In the genomic region with DNA sequence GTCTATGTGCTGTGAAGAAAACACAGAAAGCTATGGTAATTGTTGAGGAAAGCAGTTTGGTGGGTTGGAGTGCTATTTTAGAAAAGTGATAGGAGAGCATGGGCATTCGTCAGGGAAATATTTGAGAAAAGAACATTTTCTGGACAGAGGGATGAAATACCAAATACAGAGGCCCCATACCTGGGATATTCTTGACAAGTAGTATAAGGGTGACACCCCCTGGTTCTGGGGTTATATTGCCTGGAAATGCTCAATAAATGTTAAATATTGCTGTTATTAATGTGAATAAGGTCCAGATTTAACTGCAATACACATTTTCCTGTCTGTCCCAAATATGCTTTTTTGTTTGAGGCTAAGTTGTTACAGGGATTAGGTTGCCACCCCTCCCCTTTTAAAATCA, we compare ENCODE assay signal across 2 cellular contexts.
TF ChIP-seq lines count a peak whose summit lies in the region.

No MANE protein-coding gene starts in this region.

TF ChIP-seq in A549, 52 proteins besides CTCF, POLR2A, EP300 and RAD21 (continued from another document):
- TF ChIP-seq, protein P1, sequence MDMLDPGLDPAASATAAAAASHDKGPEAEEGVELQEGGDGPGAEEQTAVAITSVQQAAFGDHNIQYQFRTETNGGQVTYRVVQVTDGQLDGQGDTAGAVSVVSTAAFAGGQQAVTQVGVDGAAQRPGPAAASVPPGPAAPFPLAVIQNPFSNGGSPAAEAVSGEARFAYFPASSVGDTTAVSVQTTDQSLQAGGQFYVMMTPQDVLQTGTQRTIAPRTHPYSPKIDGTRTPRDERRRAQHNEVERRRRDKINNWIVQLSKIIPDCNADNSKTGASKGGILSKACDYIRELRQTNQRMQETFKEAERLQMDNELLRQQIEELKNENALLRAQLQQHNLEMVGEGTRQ (IDR thresholded peaks at IDR 0.05), result no peak
- TF ChIP-seq, protein P2, sequence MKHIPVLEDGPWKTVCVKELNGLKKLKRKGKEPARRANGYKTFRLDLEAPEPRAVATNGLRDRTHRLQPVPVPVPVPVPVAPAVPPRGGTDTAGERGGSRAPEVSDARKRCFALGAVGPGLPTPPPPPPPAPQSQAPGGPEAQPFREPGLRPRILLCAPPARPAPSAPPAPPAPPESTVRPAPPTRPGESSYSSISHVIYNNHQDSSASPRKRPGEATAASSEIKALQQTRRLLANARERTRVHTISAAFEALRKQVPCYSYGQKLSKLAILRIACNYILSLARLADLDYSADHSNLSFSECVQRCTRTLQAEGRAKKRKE (CRISPR knock-in tag; IDR thresholded peaks at IDR 0.05; ENCODE audit: low read depth), result no peak
- TF ChIP-seq TFCP2L1 (CRISPR knock-in tag; IDR thresholded peaks at IDR 0.05), result no peak
- TF ChIP-seq SREBF2 (IDR thresholded peaks at IDR 0.05), result no peak
- TF ChIP-seq CEBPB (IDR thresholded peaks at IDR 0.05), result no peak
- no peak for TF ChIP-seq TP53 (CRISPR knock-in tag; IDR thresholded peaks at IDR 0.05)
- TF ChIP-seq, protein P3, sequence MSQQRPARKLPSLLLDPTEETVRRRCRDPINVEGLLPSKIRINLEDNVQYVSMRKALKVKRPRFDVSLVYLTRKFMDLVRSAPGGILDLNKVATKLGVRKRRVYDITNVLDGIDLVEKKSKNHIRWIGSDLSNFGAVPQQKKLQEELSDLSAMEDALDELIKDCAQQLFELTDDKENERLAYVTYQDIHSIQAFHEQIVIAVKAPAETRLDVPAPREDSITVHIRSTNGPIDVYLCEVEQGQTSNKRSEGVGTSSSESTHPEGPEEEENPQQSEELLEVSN (IDR thresholded peaks at IDR 0.05; ENCODE audit: borderline replicate concordance, low read depth), result no peak
- no peak for TF ChIP-seq JUN (IDR thresholded peaks at IDR 0.05)
- no peak for TF ChIP-seq SMC3 (IDR thresholded peaks at IDR 0.05)
- no peak for TF ChIP-seq NR3C1 (IDR thresholded peaks at IDR 0.05)

TF ChIP-seq in WTC11, 78 proteins besides CTCF, POLR2A, EP300 and RAD21 (continued from another document):
- TF ChIP-seq, protein P4, sequence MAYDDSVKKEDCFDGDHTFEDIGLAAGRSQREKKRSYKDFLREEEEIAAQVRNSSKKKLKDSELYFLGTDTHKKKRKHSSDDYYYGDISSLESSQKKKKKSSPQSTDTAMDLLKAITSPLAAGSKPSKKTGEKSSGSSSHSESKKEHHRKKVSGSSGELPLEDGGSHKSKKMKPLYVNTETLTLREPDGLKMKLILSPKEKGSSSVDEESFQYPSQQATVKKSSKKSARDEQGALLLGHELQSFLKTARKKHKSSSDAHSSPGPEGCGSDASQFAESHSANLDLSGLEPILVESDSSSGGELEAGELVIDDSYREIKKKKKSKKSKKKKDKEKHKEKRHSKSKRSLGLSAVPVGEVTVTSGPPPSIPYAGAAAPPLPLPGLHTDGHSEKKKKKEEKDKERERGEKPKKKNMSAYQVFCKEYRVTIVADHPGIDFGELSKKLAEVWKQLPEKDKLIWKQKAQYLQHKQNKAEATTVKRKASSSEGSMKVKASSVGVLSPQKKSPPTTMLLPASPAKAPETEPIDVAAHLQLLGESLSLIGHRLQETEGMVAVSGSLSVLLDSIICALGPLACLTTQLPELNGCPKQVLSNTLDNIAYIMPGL (CRISPR knock-in tag; IDR thresholded peaks at IDR 0.05), result no peak
- TF ChIP-seq, protein P5, sequence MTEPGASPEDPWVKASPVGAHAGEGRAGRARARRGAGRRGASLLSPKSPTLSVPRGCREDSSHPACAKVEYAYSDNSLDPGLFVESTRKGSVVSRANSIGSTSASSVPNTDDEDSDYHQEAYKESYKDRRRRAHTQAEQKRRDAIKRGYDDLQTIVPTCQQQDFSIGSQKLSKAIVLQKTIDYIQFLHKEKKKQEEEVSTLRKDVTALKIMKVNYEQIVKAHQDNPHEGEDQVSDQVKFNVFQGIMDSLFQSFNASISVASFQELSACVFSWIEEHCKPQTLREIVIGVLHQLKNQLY (CRISPR knock-in tag; IDR thresholded peaks at IDR 0.05), result no peak
- TF ChIP-seq ZNF232 (CRISPR knock-in tag; IDR thresholded peaks at IDR 0.05), result no peak
- no peak for TF ChIP-seq ZNF219 (CRISPR knock-in tag; IDR thresholded peaks at IDR 0.05; ENCODE audit: borderline replicate concordance)
- TF ChIP-seq FOXJ3 (CRISPR knock-in tag; IDR thresholded peaks at IDR 0.05; ENCODE audit: borderline replicate concordance), result no peak
- TF ChIP-seq, protein P6, sequence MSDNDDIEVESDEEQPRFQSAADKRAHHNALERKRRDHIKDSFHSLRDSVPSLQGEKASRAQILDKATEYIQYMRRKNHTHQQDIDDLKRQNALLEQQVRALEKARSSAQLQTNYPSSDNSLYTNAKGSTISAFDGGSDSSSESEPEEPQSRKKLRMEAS (CRISPR knock-in tag; IDR thresholded peaks at IDR 0.05), result no peak
- TF ChIP-seq, protein P7, sequence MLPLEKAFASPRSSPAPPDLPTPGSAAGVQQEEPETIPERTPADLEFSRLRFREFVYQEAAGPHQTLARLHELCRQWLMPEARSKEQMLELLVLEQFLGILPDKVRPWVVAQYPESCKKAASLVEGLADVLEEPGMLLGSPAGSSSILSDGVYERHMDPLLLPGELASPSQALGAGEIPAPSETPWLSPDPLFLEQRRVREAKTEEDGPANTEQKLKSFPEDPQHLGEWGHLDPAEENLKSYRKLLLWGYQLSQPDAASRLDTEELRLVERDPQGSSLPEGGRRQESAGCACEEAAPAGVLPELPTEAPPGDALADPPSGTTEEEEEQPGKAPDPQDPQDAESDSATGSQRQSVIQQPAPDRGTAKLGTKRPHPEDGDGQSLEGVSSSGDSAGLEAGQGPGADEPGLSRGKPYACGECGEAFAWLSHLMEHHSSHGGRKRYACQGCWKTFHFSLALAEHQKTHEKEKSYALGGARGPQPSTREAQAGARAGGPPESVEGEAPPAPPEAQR (CRISPR knock-in tag; IDR thresholded peaks at IDR 0.05), result no peak
- TF ChIP-seq, protein P8, sequence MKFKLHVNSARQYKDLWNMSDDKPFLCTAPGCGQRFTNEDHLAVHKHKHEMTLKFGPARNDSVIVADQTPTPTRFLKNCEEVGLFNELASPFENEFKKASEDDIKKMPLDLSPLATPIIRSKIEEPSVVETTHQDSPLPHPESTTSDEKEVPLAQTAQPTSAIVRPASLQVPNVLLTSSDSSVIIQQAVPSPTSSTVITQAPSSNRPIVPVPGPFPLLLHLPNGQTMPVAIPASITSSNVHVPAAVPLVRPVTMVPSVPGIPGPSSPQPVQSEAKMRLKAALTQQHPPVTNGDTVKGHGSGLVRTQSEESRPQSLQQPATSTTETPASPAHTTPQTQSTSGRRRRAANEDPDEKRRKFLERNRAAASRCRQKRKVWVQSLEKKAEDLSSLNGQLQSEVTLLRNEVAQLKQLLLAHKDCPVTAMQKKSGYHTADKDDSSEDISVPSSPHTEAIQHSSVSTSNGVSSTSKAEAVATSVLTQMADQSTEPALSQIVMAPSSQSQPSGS (CRISPR knock-in tag; IDR thresholded peaks at IDR 0.05; ENCODE audit: borderline replicate concordance, low read depth), result no peak
- TF ChIP-seq, protein P9, sequence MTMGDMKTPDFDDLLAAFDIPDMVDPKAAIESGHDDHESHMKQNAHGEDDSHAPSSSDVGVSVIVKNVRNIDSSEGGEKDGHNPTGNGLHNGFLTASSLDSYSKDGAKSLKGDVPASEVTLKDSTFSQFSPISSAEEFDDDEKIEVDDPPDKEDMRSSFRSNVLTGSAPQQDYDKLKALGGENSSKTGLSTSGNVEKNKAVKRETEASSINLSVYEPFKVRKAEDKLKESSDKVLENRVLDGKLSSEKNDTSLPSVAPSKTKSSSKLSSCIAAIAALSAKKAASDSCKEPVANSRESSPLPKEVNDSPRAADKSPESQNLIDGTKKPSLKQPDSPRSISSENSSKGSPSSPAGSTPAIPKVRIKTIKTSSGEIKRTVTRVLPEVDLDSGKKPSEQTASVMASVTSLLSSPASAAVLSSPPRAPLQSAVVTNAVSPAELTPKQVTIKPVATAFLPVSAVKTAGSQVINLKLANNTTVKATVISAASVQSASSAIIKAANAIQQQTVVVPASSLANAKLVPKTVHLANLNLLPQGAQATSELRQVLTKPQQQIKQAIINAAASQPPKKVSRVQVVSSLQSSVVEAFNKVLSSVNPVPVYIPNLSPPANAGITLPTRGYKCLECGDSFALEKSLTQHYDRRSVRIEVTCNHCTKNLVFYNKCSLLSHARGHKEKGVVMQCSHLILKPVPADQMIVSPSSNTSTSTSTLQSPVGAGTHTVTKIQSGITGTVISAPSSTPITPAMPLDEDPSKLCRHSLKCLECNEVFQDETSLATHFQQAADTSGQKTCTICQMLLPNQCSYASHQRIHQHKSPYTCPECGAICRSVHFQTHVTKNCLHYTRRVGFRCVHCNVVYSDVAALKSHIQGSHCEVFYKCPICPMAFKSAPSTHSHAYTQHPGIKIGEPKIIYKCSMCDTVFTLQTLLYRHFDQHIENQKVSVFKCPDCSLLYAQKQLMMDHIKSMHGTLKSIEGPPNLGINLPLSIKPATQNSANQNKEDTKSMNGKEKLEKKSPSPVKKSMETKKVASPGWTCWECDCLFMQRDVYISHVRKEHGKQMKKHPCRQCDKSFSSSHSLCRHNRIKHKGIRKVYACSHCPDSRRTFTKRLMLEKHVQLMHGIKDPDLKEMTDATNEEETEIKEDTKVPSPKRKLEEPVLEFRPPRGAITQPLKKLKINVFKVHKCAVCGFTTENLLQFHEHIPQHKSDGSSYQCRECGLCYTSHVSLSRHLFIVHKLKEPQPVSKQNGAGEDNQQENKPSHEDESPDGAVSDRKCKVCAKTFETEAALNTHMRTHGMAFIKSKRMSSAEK (CRISPR knock-in tag; IDR thresholded peaks at IDR 0.05; ENCODE audit: borderline replicate concordance), result no peak
- no peak for TF ChIP-seq GRHL2 (CRISPR knock-in tag; IDR thresholded peaks at IDR 0.05; ENCODE audit: insufficient replicate concordance, severe bottlenecking)
- TF ChIP-seq GTF2I (CRISPR knock-in tag; conservative IDR thresholded peaks at IDR 0.05), result no peak
- TF ChIP-seq, protein P10, sequence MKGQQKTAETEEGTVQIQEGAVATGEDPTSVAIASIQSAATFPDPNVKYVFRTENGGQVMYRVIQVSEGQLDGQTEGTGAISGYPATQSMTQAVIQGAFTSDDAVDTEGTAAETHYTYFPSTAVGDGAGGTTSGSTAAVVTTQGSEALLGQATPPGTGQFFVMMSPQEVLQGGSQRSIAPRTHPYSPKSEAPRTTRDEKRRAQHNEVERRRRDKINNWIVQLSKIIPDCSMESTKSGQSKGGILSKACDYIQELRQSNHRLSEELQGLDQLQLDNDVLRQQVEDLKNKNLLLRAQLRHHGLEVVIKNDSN (CRISPR knock-in tag; IDR thresholded peaks at IDR 0.05), result no peak
- TF ChIP-seq SMAD4 (CRISPR knock-in tag; IDR thresholded peaks at IDR 0.05), result no peak
- no peak for TF ChIP-seq ELF4 (CRISPR knock-in tag; IDR thresholded peaks at IDR 0.05; ENCODE audit: low read depth)
- TF ChIP-seq, protein P11, sequence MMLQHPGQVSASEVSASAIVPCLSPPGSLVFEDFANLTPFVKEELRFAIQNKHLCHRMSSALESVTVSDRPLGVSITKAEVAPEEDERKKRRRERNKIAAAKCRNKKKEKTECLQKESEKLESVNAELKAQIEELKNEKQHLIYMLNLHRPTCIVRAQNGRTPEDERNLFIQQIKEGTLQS (CRISPR knock-in tag; conservative IDR thresholded peaks at IDR 0.05), result no peak
- no peak for TF ChIP-seq ZNF263 (CRISPR knock-in tag; IDR thresholded peaks at IDR 0.05; ENCODE audit: low read depth)
- TF ChIP-seq, protein P12, sequence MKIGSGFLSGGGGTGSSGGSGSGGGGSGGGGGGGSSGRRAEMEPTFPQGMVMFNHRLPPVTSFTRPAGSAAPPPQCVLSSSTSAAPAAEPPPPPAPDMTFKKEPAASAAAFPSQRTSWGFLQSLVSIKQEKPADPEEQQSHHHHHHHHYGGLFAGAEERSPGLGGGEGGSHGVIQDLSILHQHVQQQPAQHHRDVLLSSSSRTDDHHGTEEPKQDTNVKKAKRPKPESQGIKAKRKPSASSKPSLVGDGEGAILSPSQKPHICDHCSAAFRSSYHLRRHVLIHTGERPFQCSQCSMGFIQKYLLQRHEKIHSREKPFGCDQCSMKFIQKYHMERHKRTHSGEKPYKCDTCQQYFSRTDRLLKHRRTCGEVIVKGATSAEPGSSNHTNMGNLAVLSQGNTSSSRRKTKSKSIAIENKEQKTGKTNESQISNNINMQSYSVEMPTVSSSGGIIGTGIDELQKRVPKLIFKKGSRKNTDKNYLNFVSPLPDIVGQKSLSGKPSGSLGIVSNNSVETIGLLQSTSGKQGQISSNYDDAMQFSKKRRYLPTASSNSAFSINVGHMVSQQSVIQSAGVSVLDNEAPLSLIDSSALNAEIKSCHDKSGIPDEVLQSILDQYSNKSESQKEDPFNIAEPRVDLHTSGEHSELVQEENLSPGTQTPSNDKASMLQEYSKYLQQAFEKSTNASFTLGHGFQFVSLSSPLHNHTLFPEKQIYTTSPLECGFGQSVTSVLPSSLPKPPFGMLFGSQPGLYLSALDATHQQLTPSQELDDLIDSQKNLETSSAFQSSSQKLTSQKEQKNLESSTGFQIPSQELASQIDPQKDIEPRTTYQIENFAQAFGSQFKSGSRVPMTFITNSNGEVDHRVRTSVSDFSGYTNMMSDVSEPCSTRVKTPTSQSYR (CRISPR knock-in tag; IDR thresholded peaks at IDR 0.05), result no peak
